8 cellular contexts compared by ENCODE assay signal in the genomic region with DNA sequence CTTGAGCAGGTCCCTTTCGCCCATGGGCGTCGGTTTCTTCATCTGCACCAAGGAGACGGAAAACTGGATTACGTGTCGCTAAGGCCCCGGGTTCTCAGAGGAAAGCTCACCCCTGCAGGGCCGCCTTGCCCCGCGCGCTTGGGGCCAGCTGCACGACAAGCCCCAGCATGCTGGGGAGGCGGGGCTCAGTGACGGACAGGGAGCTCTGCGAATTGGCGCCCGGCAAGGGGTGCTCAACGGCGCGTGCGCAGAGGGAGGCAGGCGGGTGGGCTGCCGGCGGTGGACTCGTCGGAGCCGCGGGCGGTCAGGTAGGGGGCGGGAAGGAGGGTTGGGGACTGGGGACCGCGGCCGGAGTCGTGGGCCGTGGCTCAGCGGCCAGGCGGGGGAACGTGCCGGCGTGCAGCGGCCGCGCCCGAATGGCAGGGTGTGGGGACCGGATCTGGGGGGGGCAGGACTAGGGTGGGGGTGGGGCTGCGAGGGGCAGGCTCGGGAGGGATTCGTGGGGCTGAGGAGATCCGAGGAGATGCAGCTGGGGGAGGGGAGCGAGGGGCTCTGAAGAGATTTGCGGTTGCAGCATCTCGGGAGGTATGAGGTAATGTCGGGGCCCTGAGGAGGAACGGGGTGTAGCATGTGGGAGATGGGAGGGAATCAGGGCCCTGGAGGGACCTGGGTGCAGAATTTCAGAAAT. TPM values are rescaled to one million over a fixed set of nuclear protein-coding genes. Genes with fewer than 3 reads are reported as not detected.
A peak's percentile ranks its signal among the peaks of the same experiment; 100 is the strongest.
DNase-seq lines count a peak whose midpoint lies in the region; ATAC-seq, FAIRE-seq and TF ChIP-seq lines count a peak whose summit lies in the region.

A gene with protein sequence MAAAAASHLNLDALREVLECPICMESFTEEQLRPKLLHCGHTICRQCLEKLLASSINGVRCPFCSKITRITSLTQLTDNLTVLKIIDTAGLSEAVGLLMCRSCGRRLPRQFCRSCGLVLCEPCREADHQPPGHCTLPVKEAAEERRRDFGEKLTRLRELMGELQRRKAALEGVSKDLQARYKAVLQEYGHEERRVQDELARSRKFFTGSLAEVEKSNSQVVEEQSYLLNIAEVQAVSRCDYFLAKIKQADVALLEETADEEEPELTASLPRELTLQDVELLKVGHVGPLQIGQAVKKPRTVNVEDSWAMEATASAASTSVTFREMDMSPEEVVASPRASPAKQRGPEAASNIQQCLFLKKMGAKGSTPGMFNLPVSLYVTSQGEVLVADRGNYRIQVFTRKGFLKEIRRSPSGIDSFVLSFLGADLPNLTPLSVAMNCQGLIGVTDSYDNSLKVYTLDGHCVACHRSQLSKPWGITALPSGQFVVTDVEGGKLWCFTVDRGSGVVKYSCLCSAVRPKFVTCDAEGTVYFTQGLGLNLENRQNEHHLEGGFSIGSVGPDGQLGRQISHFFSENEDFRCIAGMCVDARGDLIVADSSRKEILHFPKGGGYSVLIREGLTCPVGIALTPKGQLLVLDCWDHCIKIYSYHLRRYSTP (plus strand): TSS at position 232 of the 688 bp plus-strand sequence. CDS start 10,438 bp downstream, outside the sequence.

- no peaks in the 10 kb centered on the region for H3K9me3 ChIP-seq in kidney (ENCODE audit: control insufficient read depth in 1 of 2, low read length in 2 of 2)

- H3K36me3 ChIP-seq in kidney (ENCODE audit: control insufficient read depth in 1 of 2, insufficient read depth in 2 of 2, low read length in 2 of 2): no peaks in the 10 kb centered on the region

- H3K9ac ChIP-seq in kidney (ENCODE audit: low read length in 2 of 2): peak within 1 kb of the TSS; percentile 58 to 73

- peak; percentile 99 for DNase-seq in AG08395 (ENCODE audit: low spot score)
- DNase-seq in NCI-H345 treated with DMSO at 0.1 percent for 48 hours (lab: John Stamatoyannopoulos, UW; ENCODE audit: unreplicated experiment): peak; percentile 78
- DNase-seq in activated CD4-positive, alpha-beta T cell treated with anti-CD3 and anti-CD28 coated beads for 1 hour: peak; percentile 87
- peak; percentile 94 for DNase-seq in cerebellum (ENCODE audit: low spot score)
- peak; percentile 97 for DNase-seq in kidney
- peak; percentile 96 for DNase-seq in stimulated activated CD4-positive, alpha-beta T cell treated with anti-CD3 and anti-CD28 coated beads, Interleukin-15, amount 100 ng/mL, for 24 hours

- intact Hi-C loops in kidney (cut with DNase I): no loop called here

- peaks cover 15 to 16% of the 10 kb centered on the region in 2 donors for H3K4me1 ChIP-seq in kidney (ENCODE audit: control insufficient read depth in 1 of 2, insufficient read depth in 1 of 2, low read depth in 1 of 2, low read length in 2 of 2)

- FAIRE-seq in kidney (lab: Jason Lieb, UNC): no peak

- H3K4me3 ChIP-seq in kidney (ENCODE audit: low read length in 2 of 2): peak within 1 kb of the TSS; percentile 86 to 90

- H3K27ac ChIP-seq in kidney (ENCODE audit: low read depth in 2 of 2, low read length in 2 of 2): peak within 1 kb of the TSS in 1 of 2 donors; percentile 44

- ATAC-seq in GM18909 (IDR thresholded peaks at IDR 0.05; ENCODE audit: poor library complexity, unreplicated experiment): peak; percentile 99
- peak; percentile 99 for ATAC-seq in HG03139 (IDR thresholded peaks at IDR 0.05; ENCODE audit: unreplicated experiment)

- no peak for TF ChIP-seq CTCF in kidney (IDR thresholded peaks at IDR 0.05; ENCODE audit: borderline replicate concordance, extremely low read depth, insufficient read depth)

RNA-seq across cellular contexts. Expression of the gene that starts here (rescaled TPM):
- total RNA-seq in cerebellum (13.3 TPM), kidney (22.6 TPM)
- polyA plus RNA-seq in kidney (ENCODE audit: insufficient read depth, low read depth, low replicate concordance): 5.2 TPM
